ENCODE assay signal across 1 cellular context in the genomic region with DNA sequence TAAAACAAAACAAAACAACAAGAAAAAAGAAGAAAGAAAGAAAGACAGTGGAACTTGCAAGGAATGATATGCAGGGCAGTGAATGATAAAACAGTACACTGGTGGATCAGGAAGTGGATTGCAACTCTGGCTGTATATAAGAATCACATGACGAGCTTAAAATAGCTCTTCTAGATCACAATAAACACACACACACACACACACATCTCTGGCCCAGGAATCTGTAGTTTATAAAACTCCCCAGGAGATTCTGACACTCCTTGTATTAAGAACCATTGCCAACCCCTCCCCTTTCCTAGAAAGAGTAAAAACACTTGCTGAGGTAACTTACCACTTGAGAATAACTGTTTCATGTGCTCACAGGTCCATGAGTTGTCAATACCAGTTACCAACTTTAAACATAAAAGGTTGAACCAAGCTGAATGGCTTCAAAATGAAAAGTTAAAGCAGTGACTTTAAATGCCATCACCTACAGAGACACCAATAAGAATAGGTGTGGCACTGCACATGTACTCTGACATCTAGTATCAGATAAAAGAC.
TF ChIP-seq lines count a peak whose summit lies in the region.

No MANE protein-coding gene starts in this region.

TF ChIP-seq in HepG2, 621 proteins besides CTCF, POLR2A, EP300 and RAD21:
- TF ChIP-seq BCL6 (CRISPR knock-in tag; IDR thresholded peaks at IDR 0.05) (peak; percentile 11; the same call in 1 of the 2 replicates), IKZF4 (CRISPR knock-in tag; IDR thresholded peaks at IDR 0.05; ENCODE audit: borderline replicate concordance, low read depth, not compliant biosample characterization) (no peak)
